In the genomic region with DNA sequence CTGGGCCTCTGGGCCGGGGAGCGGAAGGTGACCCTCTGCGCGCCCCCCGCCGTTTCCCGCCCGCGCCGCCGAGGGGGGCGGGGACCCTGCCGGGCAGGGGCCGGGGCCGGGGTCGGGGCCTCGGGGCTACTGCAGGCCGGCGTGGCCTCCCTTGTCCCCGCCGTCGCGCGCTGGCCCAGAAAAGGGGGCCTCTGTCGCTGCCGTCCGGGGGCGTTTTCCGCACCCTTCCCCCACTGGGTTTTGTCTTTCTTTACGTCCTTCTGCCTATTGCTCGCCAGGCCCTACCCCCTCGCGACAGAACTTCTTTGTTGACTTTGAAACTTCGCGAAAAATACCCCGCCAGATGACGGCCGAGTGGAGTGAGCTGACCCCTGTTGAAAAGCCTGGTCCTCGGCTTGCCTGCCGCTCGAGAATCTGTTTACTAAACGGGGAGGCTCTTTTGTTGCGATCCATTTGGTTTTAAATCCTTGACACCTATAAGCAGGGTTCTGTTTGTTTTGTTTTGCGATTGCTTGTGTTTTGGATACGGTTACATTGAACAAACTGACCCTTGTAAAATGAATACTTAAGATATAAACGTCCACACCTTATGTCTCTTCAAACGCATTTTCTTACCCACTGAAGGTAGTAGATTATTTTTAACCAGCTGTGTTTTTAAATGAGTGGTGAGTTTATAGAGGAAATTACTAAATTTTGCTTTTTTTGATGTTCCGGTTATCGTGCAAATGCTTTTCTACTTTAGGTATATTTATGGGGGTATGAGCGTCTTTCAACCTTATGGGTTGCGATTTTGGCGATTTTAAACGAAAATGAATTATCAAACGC, we compare ENCODE assay signal across 8 cellular contexts. TPM values are rescaled to one million over a fixed set of nuclear protein-coding genes. Genes with fewer than 3 reads are reported as not detected.
DNase-seq lines count a peak whose midpoint lies in the region; ATAC-seq, FAIRE-seq and TF ChIP-seq lines count a peak whose summit lies in the region.

No MANE protein-coding gene starts in this region.

- DNase-seq in CD4-positive, alpha-beta T cell: peak in 8 of 10 experiments; percentile 7 to 43 (median 23)
- DNase-seq in HL-60 (ENCODE audit: low read depth in 1 of 2, low spot score in 1 of 2) (peak in 1 of 2 experiments; percentile 50), SK-MEL-5 (ENCODE audit: low read depth, low spot score) (peak; percentile 84), adrenal gland (peak; percentile 29 to 70 (median 48)), iPS DF 6.9 (ENCODE audit: low read depth, low spot score) (no peak), frontal cortex (ENCODE audit: low spot score in 2 of 2) (no peak)

- H3K9ac ChIP-seq in skeletal muscle tissue (ENCODE audit: low read depth in 1 of 3, low read length in 3 of 3): peak overlapping the region; percentile 80 to 96 (median 90)

- 0 to 1% (median 1%) methylated on average over 32 to 53 of the region's 54 CpGs for WGBS in adrenal gland, 4 donors
- no CpG with 5 or more reads among the region's 54 CpGs for WGBS in iPS DF 6.9 (ENCODE audit: insufficient coverage, insufficient read length)

- intact Hi-C loops in CD4-positive, alpha-beta T cell (cut with DNase I, micrococcal nuclease): loop anchor here (2.0 to 5.0 kb wide), 4 partner anchors 15 to 213 kb away; partner anchors contain the start of gene ROPN1L (in 1 of the 2)
- intact Hi-C loops in adrenal gland (cut with DNase I): loop anchor here in 1 of 2 donors (10.0 kb wide), 1 partner anchor 71 kb away; no protein-coding TSS in a partner anchor

- peak overlapping the region; percentile 99 for H3K4me3 Mint-ChIP-seq in CD4-positive, alpha-beta T cell

- peak overlapping the region; percentile 74 for H3K4me3 ChIP-seq in HL-60 (replicated peaks; ENCODE audit: insufficient read depth, low read length)
- peak overlapping the region; percentile 88 to 100 (median 92) for H3K4me3 ChIP-seq in adrenal gland
- peak overlapping the region; percentile 67; the same call in 1 of the 2 replicates for H3K4me3 ChIP-seq in iPS DF 6.9 (ENCODE audit: low read length)
- H3K4me3 ChIP-seq in skeletal muscle tissue (ENCODE audit: low read length in 3 of 3): peak overlapping the region; percentile 86 to 92 (median 90)

- no peaks in the 10 kb centered on the region for H3K27me3 ChIP-seq in CD4-positive, alpha-beta T cell (ENCODE audit: control insufficient read depth, insufficient read depth, low read length)
- H3K27me3 ChIP-seq in HL-60 (ENCODE audit: insufficient read depth, poor library complexity, severe bottlenecking): no peaks in the 10 kb centered on the region
- H3K27me3 ChIP-seq in adrenal gland: no peaks in the 10 kb centered on the region
- H3K27me3 ChIP-seq in iPS DF 6.9 (ENCODE audit: control insufficient read depth, insufficient read depth, low read length): no peaks in the 10 kb centered on the region
- no peaks in the 10 kb centered on the region for H3K27me3 ChIP-seq in skeletal muscle tissue (ENCODE audit: control insufficient read depth in 3 of 3, insufficient read depth in 3 of 3, low read length in 3 of 3)

- H3K9me3 Mint-ChIP-seq in CD4-positive, alpha-beta T cell: no peaks in the 10 kb centered on the region

- POLR2A ChIA-PET in CD4-positive, alpha-beta T cell (lab: Charles Lee): interaction anchor here (0.6 to 3.2 kb wide), 24 partner anchors 8 to 407 kb away, joined by 3 to 56 read pairs (median 5); partner anchors contain the start of genes ATPSCKMT, CCT5 and DAP

- peaks cover 13% of the 10 kb centered on the region for H3K36me3 Mint-ChIP-seq in CD4-positive, alpha-beta T cell (ENCODE audit: low read depth)

- no peak for ATAC-seq in CD4-positive, alpha-beta T cell (ENCODE audit: poor library complexity)
- peak; percentile 17 for ATAC-seq in GM19463 (IDR thresholded peaks at IDR 0.05; ENCODE audit: unreplicated experiment)

- H3K36me3 ChIP-seq in adrenal gland (replicated peaks in 1 of 2) (no peaks in the 10 kb centered on the region), iPS DF 6.9 (ENCODE audit: control insufficient read depth, insufficient read depth, low read length) (no peaks in the 10 kb centered on the region), skeletal muscle tissue (ENCODE audit: control insufficient read depth in 3 of 3, insufficient read depth in 3 of 3, low read length in 3 of 3) (no peaks in the 10 kb centered on the region)

- no peak for FAIRE-seq in frontal cortex (lab: Jason Lieb, UNC)

- H3K27ac Mint-ChIP-seq in CD4-positive, alpha-beta T cell: peak overlapping the region; percentile 97

- H3K4me1 ChIP-seq in adrenal gland (replicated peaks in 1 of 2) (peaks cover 7 to 40% of the 10 kb centered on the region in 2 donors), iPS DF 6.9 (ENCODE audit: control insufficient read depth, insufficient read depth, low read length) (peaks cover 4% of the 10 kb centered on the region), skeletal muscle tissue (ENCODE audit: control insufficient read depth in 3 of 3, insufficient read depth in 3 of 3, low read length in 3 of 3) (peaks cover 17 to 34% (median 31%) of the 10 kb centered on the region in 3 donors)

- TF ChIP-seq CTCF in CD4-positive, alpha-beta T cell (IDR thresholded peaks at IDR 0.05): no peak
- TF ChIP-seq CTCF in HL-60 (IDR thresholded peaks at IDR 0.05; ENCODE audit: insufficient read depth, low read length): no peak
- no peak for TF ChIP-seq CTCF in adrenal gland (IDR thresholded peaks at IDR 0.05)

- H3K9me3 ChIP-seq in CD4-positive, alpha-beta T cell (ENCODE audit: control insufficient read depth, low read length): no peaks in the 10 kb centered on the region
- H3K9me3 ChIP-seq in adrenal gland (replicated peaks in 1 of 3) (no peaks in the 10 kb centered on the region), iPS DF 6.9 (ENCODE audit: control insufficient read depth, insufficient read depth, low read length) (no peaks in the 10 kb centered on the region), skeletal muscle tissue (ENCODE audit: control insufficient read depth in 3 of 3, low read length in 3 of 3) (no peaks in the 10 kb centered on the region)

- H3K27ac ChIP-seq in CD4-positive, alpha-beta T cell (ENCODE audit: low read depth, low read length): peak overlapping the region; percentile 89
- H3K27ac ChIP-seq in HL-60 (replicated peaks): peak overlapping the region; percentile 100
- H3K27ac ChIP-seq in adrenal gland: peak overlapping the region; percentile 58 to 98 (median 97)
- no peak overlapping the region for H3K27ac ChIP-seq in iPS DF 6.9 (ENCODE audit: low read length)
- H3K27ac ChIP-seq in skeletal muscle tissue (ENCODE audit: low read depth, low read length): peak overlapping the region; percentile 98

- peak in 1 of 2 donors; percentile 22 for TF ChIP-seq POLR2A in adrenal gland (IDR thresholded peaks at IDR 0.05)

- in situ Hi-C loops in SK-MEL-5 (cut with HindIII; ENCODE audit: low pct_unique_long_range_greater_than_20kb, low sequenced_read_pairs): no loop called here

- peaks cover 63% of the 10 kb centered on the region for H3K4me1 Mint-ChIP-seq in CD4-positive, alpha-beta T cell (ENCODE audit: low read depth)

- CTCF ChIA-PET in CD4-positive, alpha-beta T cell (lab: Charles Lee): interaction anchor here (1.0 to 1.5 kb wide), 4 partner anchors 10 to 70 kb away, joined by 3 to 8 read pairs (median 6); no protein-coding TSS in a partner anchor

- no peaks in the 10 kb centered on the region for H3K27me3 Mint-ChIP-seq in CD4-positive, alpha-beta T cell

RNA-seq across cellular contexts. Expression of gene MARCHF6, which starts 0.8 kb away (rescaled TPM):
- total RNA-seq in CD4-positive, alpha-beta T cell: 100 to 1,000 TPM; 176 to 182 TPM
- total RNA-seq in SK-MEL-5 (2014; rRNA removed; shearing (Covaris generic)): 73.0 and 75.8 TPM in 2 replicates
- polyA plus RNA-seq in SK-MEL-5 (2015; cell fraction: cytosol; rRNA removed): 76.9 and 109 TPM in 2 replicates
- 311 and 332 TPM in 2 replicates for polyA plus RNA-seq in SK-MEL-5 (2015; cell fraction: nucleus; rRNA removed)
- total RNA-seq in adrenal gland (100 to 1,000 TPM in 5 of 8 donors, 10 to 100 TPM in 3; 51.6 to 170 (median 132) TPM), skeletal muscle tissue (110 TPM), frontal cortex (229 TPM)
- polyA plus RNA-seq in adrenal gland: 100 to 1,000 TPM in 1 of 3 donors, 10 to 100 TPM in 2; 74.0 to 140 (median 98.5) TPM

RNA-seq across cellular contexts. Expression of gene CMBL, which starts 46.6 kb away (rescaled TPM):
- total RNA-seq in CD4-positive, alpha-beta T cell: under 1 TPM in 1 of 2 experiments, not detected in 1; 0.36 TPM
- total RNA-seq in SK-MEL-5 (2014; rRNA removed; shearing (Covaris generic)): not detected in 2 replicates
- not detected in 2 replicates for polyA plus RNA-seq in SK-MEL-5 (2015; cell fraction: cytosol; rRNA removed)
- not detected in 2 replicates for polyA plus RNA-seq in SK-MEL-5 (2015; cell fraction: nucleus; rRNA removed)
- total RNA-seq in adrenal gland (10 to 100 TPM; 17.8 to 87.7 (median 28.7) TPM), skeletal muscle tissue (34.4 TPM), frontal cortex (4.5 TPM)
- polyA plus RNA-seq in adrenal gland: 10 to 100 TPM; 28.7 to 56.6 (median 29.4) TPM

Comparison
In these comparisons a context has a peak if more than half of its experiments do, and no peak if none do; other contexts are left out.
1. DNase-seq: peak in CD4-positive, alpha-beta T cell (8 of 10), SK-MEL-5 (single experiment) and adrenal gland (7 of 7); none in iPS DF 6.9 (single experiment) and frontal cortex (0 of 2).
2. Peak in every context shown above with its lines, with median percentiles within 50 percentile points of each other: H3K4me3 ChIP-seq.